1 cellular context compared by ENCODE assay signal in genomic region chr7:15725036-15725435, GRCh38.
TF ChIP-seq lines count a peak whose summit lies in the region.

No MANE protein-coding gene starts in this region.

TF ChIP-seq in GM23338, 12 proteins besides CTCF, POLR2A, EP300 and RAD21 (continued from another document):
- no peak for TF ChIP-seq ZNF462 (CRISPR knock-in tag; IDR thresholded peaks at IDR 0.05)
- TF ChIP-seq STAT1 (IDR thresholded peaks at IDR 0.05; ENCODE audit: unreplicated experiment): no peak
- TF ChIP-seq REST (IDR thresholded peaks at IDR 0.05; ENCODE audit: unreplicated experiment): no peak
- no peak for TF ChIP-seq EZH2phosphoT487 (IDR thresholded peaks at IDR 0.05; ENCODE audit: unreplicated experiment)
- no peak for TF ChIP-seq EZH2 (IDR thresholded peaks at IDR 0.05; ENCODE audit: low read depth, unreplicated experiment)
